ENCODE assay signal across 32 cellular contexts in genomic region chr2:48721158-48721557, GRCh38. TPM values are rescaled to one million over a fixed set of nuclear protein-coding genes. Genes with fewer than 3 reads are reported as not detected.
"Had no signal": no experiment of that assay in that cellular context is flagged by ENCODE, and none has a peak within 500 bp of the region (broad histone marks: within the 10 kb centered on the region; RNA-seq: fewer than 3 reads in every experiment).

No MANE protein-coding gene starts in this region.

- H3K27ac ChIP-seq: brain microvascular endothelial cell, coronary artery, dorsolateral prefrontal cortex, esophagus squamous epithelium, VCaP had no signal

- H3K9me3 ChIP-seq: esophagus squamous epithelium, gastroesophageal sphincter had no signal

- ATAC-seq: activated naive CD4-positive, alpha-beta T cell treated with anti-CD3 and anti-CD28 coated beads, Interleukin-2, amount 50 U/mL, for 72 hours; activated T-cell treated with anti-CD3 and anti-CD28 coated beads, Interleukin-2, amount 50 U/mL, for 72 hours; effector memory CD8-positive, alpha-beta T cell; gastroesophageal sphincter; WTC11 had no signal

- H3K4me1 ChIP-seq: esophagus squamous epithelium had no signal

- H3K4me3 ChIP-seq: coronary artery, dorsolateral prefrontal cortex, esophagus squamous epithelium, gastroesophageal sphincter had no signal

- H3K36me3 ChIP-seq: brain microvascular endothelial cell, esophagus squamous epithelium, gastroesophageal sphincter had no signal

- H3K27me3 ChIP-seq: brain microvascular endothelial cell, dorsolateral prefrontal cortex, esophagus squamous epithelium, gastroesophageal sphincter had no signal

- DNase-seq: activated CD4-positive, alpha-beta memory T cell treated with anti-CD3 and anti-CD28 coated beads, Interleukin-2, amount 10 ng/mL, durations not matched to agents 7 days and 5 days; activated CD4-positive, alpha-beta T cell treated with anti-CD3 and anti-CD28 coated beads for 1 hour; activated CD4-positive, alpha-beta T cell treated with anti-CD3 and anti-CD28 coated beads for 4 hours; activated CD4-positive, alpha-beta T cell treated with anti-CD3 and anti-CD28 coated beads, Interleukin-2, amount 10 ng/mL, durations not matched to agents 7 days and 5 days; activated CD4-positive, alpha-beta T cell treated with anti-CD3 and anti-CD28 coated beads, Interleukin-2, amount 50 U/mL, for 4 hours; activated CD8-positive, alpha-beta memory T cell treated with anti-CD3 and anti-CD28 coated beads, Interleukin-2, amount 50 U/mL, for 48 hours; activated gamma-delta T cell; activated naive CD4-positive, alpha-beta T cell; activated naive CD4-positive, alpha-beta T cell treated with anti-CD3 and anti-CD28 coated beads, Interleukin-2, amount 10 ng/mL, durations not matched to agents 7 days and 5 days; activated naive CD8-positive, alpha-beta T cell treated with anti-CD3 and anti-CD28 coated beads, Interleukin-2, amount 10 ng/mL, durations not matched to agents 7 days and 5 days; activated T-cell treated with anti-CD3 and anti-CD28 coated beads for 4 hours; activated T-cell treated with anti-CD3 and anti-CD28 coated beads, Interleukin-2, amount 50 U/mL, for 24 hours; activated T-cell treated with anti-CD3 and anti-CD28 coated beads, Interleukin-2, amount 50 U/mL, for 72 hours; amniotic stem cell; anterior cingulate cortex; brain microvascular endothelial cell; dorsolateral prefrontal cortex; effector memory CD8-positive, alpha-beta T cell; erythroblast; esophagus squamous epithelium; foreskin melanocyte; T-helper 2 cell had no signal

RNA-seq across cellular contexts. Expression of gene LHCGR, which starts 34.4 kb away (rescaled TPM):
- total RNA-seq: activated CD4-positive, alpha-beta memory T cell treated with anti-CD3 and anti-CD28 coated beads, Interleukin-2, amount 10 ng/mL, durations not matched to agents 7 days and 5 days; activated CD4-positive, alpha-beta T cell treated with anti-CD3 and anti-CD28 coated beads, Interleukin-2, amount 10 ng/mL, durations not matched to agents 7 days and 5 days; activated naive CD4-positive, alpha-beta T cell treated with anti-CD3 and anti-CD28 coated beads, Interleukin-2, amount 50 U/mL, for 72 hours; activated naive CD8-positive, alpha-beta T cell treated with anti-CD3 and anti-CD28 coated beads, Interleukin-2, amount 10 ng/mL, durations not matched to agents 7 days and 5 days; activated T-cell treated with anti-CD3 and anti-CD28 coated beads, Interleukin-2, amount 50 U/mL, for 72 hours; astrocyte; bronchial epithelial cell; fibroblast of lung; fibroblast of villous mesenchyme; T-helper 1 cell treated with Interleukin-12 subunit alpha and Interleukin-12 subunit beta and Interleukin-4 antibody, amounts not matched to agents 30 ng/mL and 1 ng/mL, for 36 hours had no signal
